In the genomic region with DNA sequence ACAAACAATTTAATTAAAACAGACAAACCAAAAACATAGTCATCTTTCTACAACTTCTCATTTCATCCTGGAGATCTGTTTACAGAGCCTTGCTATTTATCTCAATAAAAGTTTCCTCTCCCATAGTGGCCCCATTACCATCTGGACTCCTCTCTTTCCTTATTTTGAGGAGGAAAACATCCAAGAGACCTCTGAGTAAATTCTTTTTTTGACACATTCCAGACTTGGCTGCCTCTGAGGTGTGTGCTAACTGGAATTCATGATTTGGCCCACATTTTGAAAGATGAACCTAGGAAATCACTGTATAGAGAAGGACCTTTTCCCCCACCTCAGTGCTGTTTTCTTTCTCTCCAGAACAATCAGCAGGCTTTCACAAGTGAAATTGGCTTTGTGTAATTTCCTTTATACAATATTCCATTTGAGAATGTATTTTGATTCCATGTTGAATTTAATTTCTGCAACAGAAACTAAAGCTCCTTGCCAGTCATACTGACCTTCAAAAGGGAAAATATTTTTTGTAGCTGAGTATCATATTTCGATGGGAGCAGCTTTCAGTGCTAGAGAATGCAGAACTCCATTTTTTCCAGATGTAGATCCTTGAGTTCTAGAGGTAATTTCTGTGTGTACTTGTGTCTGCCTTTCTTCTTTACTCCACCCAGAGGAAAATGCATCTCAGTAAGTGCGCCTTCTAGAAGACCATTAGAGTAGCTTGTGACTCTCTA, we compare ENCODE assay signal across 20 cellular contexts.
DNase-seq lines count a peak whose midpoint lies in the region; ATAC-seq, FAIRE-seq and TF ChIP-seq lines count a peak whose summit lies in the region.
"Had no signal": no experiment of that assay in that cellular context is flagged by ENCODE, and none has a peak within 500 bp of the region (broad histone marks: within the 10 kb centered on the region; RNA-seq: fewer than 3 reads in every experiment).

No MANE protein-coding gene starts in this region.

- H3K27ac Mint-ChIP-seq in activated CD8-positive, alpha-beta memory T cell treated with anti-CD3 and anti-CD28 coated beads, Interleukin-2, amount 10 ng/mL, durations not matched to agents 7 days and 5 days, result peak overlapping the region; percentile 12

- intact Hi-C loops in esophagus muscularis mucosa (cut with DNase I), result no loop called here

- FAIRE-seq in frontal cortex (lab: Jason Lieb, UNC), result no peak
- FAIRE-seq: GM12892, small intestine had no signal

- no peaks in the 10 kb centered on the region for H3K9me3 Mint-ChIP-seq in activated CD8-positive, alpha-beta memory T cell treated with anti-CD3 and anti-CD28 coated beads, Interleukin-2, amount 10 ng/mL, durations not matched to agents 7 days and 5 days (ENCODE audit: low read depth)

- no peaks in the 10 kb centered on the region for H3K9me3 ChIP-seq in esophagus muscularis mucosa
- H3K9me3 ChIP-seq: ovary had no signal

- no peak overlapping the region for H3K4me3 ChIP-seq in esophagus muscularis mucosa
- H3K4me3 ChIP-seq: ovary had no signal

- peaks cover 0 to 34% (median 17%) of the 10 kb centered on the region in 4 donors for H3K4me1 ChIP-seq in esophagus muscularis mucosa
- H3K4me1 ChIP-seq: foreskin keratinocyte had no signal

- no peak for DNase-seq in activated CD8-positive, alpha-beta memory T cell treated with anti-CD3 and anti-CD28 coated beads, Interleukin-2, amount 10 ng/mL, durations not matched to agents 7 days and 5 days
- DNase-seq in activated CD8-positive, alpha-beta memory T cell treated with anti-CD3 and anti-CD28 coated beads, Interleukin-2, amount 50 U/mL, for 48 hours, result no peak
- DNase-seq in esophagus muscularis mucosa (ENCODE audit: extremely low spot score) (no peak), omental fat pad (ENCODE audit: low spot score) (no peak), COLO829 (ENCODE audit: low spot score) (no peak), HK-2 (ENCODE audit: unreplicated experiment) (no peak), frontal cortex (ENCODE audit: low spot score in 2 of 2) (no peak), GM10266 (ENCODE audit: extremely low spot score) (no peak)
- DNase-seq: activated effector memory CD4-positive, alpha-beta T cell treated with Interleukin-2 at 50 U/mL for 16 hours; CD4-positive, alpha-beta memory T cell; foreskin keratinocyte; Kasumi-1; NCI-H1436 treated with DMSO at 0.1 percent for 48 hours; NCI-H524; small intestine; stimulated activated naive CD4-positive, alpha-beta T cell had no signal

- peaks cover 0 to 15% (median 3%) of the 10 kb centered on the region in 4 donors for H3K36me3 ChIP-seq in esophagus muscularis mucosa
- H3K36me3 ChIP-seq: ovary had no signal

- TF ChIP-seq CTCF in esophagus muscularis mucosa (IDR thresholded peaks at IDR 0.05) (no peak), omental fat pad (IDR thresholded peaks at IDR 0.05) (no peak), GM10266 (IDR thresholded peaks at IDR 0.05; ENCODE audit: control insufficient read depth, insufficient read depth, low read depth, missing control alignments) (no peak)

- H3K27me3 Mint-ChIP-seq in activated CD8-positive, alpha-beta memory T cell treated with anti-CD3 and anti-CD28 coated beads, Interleukin-2, amount 10 ng/mL, durations not matched to agents 7 days and 5 days, result no peaks in the 10 kb centered on the region
- H3K27me3 Mint-ChIP-seq: CD4-positive, alpha-beta memory T cell had no signal

- H3K36me3 Mint-ChIP-seq in activated CD8-positive, alpha-beta memory T cell treated with anti-CD3 and anti-CD28 coated beads, Interleukin-2, amount 10 ng/mL, durations not matched to agents 7 days and 5 days, result peaks cover 32% of the 10 kb centered on the region

- no peak for TF ChIP-seq EP300 in esophagus muscularis mucosa (IDR thresholded peaks at IDR 0.05)

- 71% methylated on average over 2 of the region's 2 CpGs for WGBS in esophagus muscularis mucosa

- CTCF ChIA-PET in activated CD8-positive, alpha-beta memory T cell treated with anti-CD3 and anti-CD28 coated beads, Interleukin-2, amount 10 ng/mL, durations not matched to agents 7 days and 5 days (lab: Charles Lee), result no interaction called here

- peak overlapping the region; percentile 40 to 65 (median 52) for H3K27ac ChIP-seq in esophagus muscularis mucosa (replicated peaks in 1 of 4)
- H3K27ac ChIP-seq: foreskin keratinocyte, HL-60, VCaP had no signal

- H3K4me3 Mint-ChIP-seq in activated CD8-positive, alpha-beta memory T cell treated with anti-CD3 and anti-CD28 coated beads, Interleukin-2, amount 10 ng/mL, durations not matched to agents 7 days and 5 days, result no peak overlapping the region
- H3K4me3 Mint-ChIP-seq: CD4-positive, alpha-beta memory T cell had no signal

- no peak for TF ChIP-seq POLR2A in esophagus muscularis mucosa (IDR thresholded peaks at IDR 0.05; ENCODE audit: low read depth)

- ATAC-seq in activated CD8-positive, alpha-beta memory T cell treated with anti-CD3 and anti-CD28 coated beads, Interleukin-2, amount 10 ng/mL, durations not matched to agents 7 days and 5 days, result no peak
- ATAC-seq in omental fat pad (ENCODE audit: low FRiP score), result peak; percentile 35

- H3K4me1 Mint-ChIP-seq in activated CD8-positive, alpha-beta memory T cell treated with anti-CD3 and anti-CD28 coated beads, Interleukin-2, amount 10 ng/mL, durations not matched to agents 7 days and 5 days, result peaks cover 9% of the 10 kb centered on the region

- no peaks in the 10 kb centered on the region for H3K27me3 ChIP-seq in esophagus muscularis mucosa
- H3K27me3 ChIP-seq: foreskin keratinocyte, ovary had no signal
